Comparison of ENCODE assay signal across 18 cellular contexts in genomic region chr3:193944161-193944884, GRCh38.
"Had no signal": no experiment of that assay in that cellular context is flagged by ENCODE, and none has a peak within 500 bp of the region (broad histone marks: within the 10 kb centered on the region; RNA-seq: fewer than 3 reads in every experiment).

No MANE protein-coding gene starts in this region.

- ATAC-seq: effector memory CD8-positive, alpha-beta T cell; gastroesophageal sphincter; left ventricle myocardium superior; naive thymus-derived CD8-positive, alpha-beta T cell had no signal

- H3K4me3 ChIP-seq: gastroesophageal sphincter, transverse colon, vagina had no signal

- H3K27ac ChIP-seq: brain microvascular endothelial cell, gastroesophageal sphincter, transverse colon, vagina had no signal

- DNase-seq: activated CD4-positive, alpha-beta T cell treated with anti-CD3 and anti-CD28 coated beads, Interleukin-2, amount 10 ng/mL, durations not matched to agents 24 days and 14 days; activated CD4-positive, CD25-positive, alpha-beta regulatory T cell; activated gamma-delta T cell treated with Interleukin-2 at 50 U/mL for 16 hours; amygdala; brain microvascular endothelial cell; effector memory CD8-positive, alpha-beta T cell; left ventricle myocardium superior; naive thymus-derived CD8-positive, alpha-beta T cell; occipital lobe; stimulated activated CD4-positive, alpha-beta T cell treated with anti-CD3 and anti-CD28 coated beads, Interleukin-4, amount 100 ng/mL, for 4 hours; stimulated activated CD8-positive, alpha-beta memory T cell treated with anti-CD3 and anti-CD28 coated beads, Interleukin-4, amount 100 ng/mL, for 48 hours; stimulated activated naive CD4-positive, alpha-beta T cell treated with Interleukin-2 at 50 U/mL for 16 hours; T-helper 2 cell; transverse colon had no signal

- H3K4me1 ChIP-seq: gastroesophageal sphincter, vagina had no signal

- FAIRE-seq: small intestine, TTC549 had no signal

- H3K36me3 ChIP-seq: brain microvascular endothelial cell, gastroesophageal sphincter, transverse colon, vagina had no signal

- H3K27me3 ChIP-seq: gastroesophageal sphincter, transverse colon, vagina had no signal

- H3K9me3 ChIP-seq: gastroesophageal sphincter, transverse colon, vagina had no signal
